1 cellular context compared by ENCODE assay signal in genomic region chr21:26105819-26106218, GRCh38.
TF ChIP-seq lines count a peak whose summit lies in the region.

No MANE protein-coding gene starts in this region.

TF ChIP-seq in WTC11, 78 proteins besides CTCF, POLR2A, EP300 and RAD21 (continued from another document):
- TF ChIP-seq, protein P1, sequence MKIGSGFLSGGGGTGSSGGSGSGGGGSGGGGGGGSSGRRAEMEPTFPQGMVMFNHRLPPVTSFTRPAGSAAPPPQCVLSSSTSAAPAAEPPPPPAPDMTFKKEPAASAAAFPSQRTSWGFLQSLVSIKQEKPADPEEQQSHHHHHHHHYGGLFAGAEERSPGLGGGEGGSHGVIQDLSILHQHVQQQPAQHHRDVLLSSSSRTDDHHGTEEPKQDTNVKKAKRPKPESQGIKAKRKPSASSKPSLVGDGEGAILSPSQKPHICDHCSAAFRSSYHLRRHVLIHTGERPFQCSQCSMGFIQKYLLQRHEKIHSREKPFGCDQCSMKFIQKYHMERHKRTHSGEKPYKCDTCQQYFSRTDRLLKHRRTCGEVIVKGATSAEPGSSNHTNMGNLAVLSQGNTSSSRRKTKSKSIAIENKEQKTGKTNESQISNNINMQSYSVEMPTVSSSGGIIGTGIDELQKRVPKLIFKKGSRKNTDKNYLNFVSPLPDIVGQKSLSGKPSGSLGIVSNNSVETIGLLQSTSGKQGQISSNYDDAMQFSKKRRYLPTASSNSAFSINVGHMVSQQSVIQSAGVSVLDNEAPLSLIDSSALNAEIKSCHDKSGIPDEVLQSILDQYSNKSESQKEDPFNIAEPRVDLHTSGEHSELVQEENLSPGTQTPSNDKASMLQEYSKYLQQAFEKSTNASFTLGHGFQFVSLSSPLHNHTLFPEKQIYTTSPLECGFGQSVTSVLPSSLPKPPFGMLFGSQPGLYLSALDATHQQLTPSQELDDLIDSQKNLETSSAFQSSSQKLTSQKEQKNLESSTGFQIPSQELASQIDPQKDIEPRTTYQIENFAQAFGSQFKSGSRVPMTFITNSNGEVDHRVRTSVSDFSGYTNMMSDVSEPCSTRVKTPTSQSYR (CRISPR knock-in tag; IDR thresholded peaks at IDR 0.05): no peak
- TF ChIP-seq TEAD4 (CRISPR knock-in tag; IDR thresholded peaks at IDR 0.05) (no peak), ZNF425 (CRISPR knock-in tag; conservative IDR thresholded peaks at IDR 0.05) (no peak), JUN (CRISPR knock-in tag; IDR thresholded peaks at IDR 0.05) (no peak), ATF1 (CRISPR knock-in tag; IDR thresholded peaks at IDR 0.05) (no peak), NR3C1 (CRISPR knock-in tag; conservative IDR thresholded peaks at IDR 0.05; ENCODE audit: low read depth) (no peak), SMAD3 (CRISPR knock-in tag; IDR thresholded peaks at IDR 0.05; ENCODE audit: borderline replicate concordance) (no peak), NFATC4 (CRISPR knock-in tag; IDR thresholded peaks at IDR 0.05) (no peak), PRRX2 (CRISPR knock-in tag; IDR thresholded peaks at IDR 0.05) (no peak), E2F5 (CRISPR knock-in tag; IDR thresholded peaks at IDR 0.05) (no peak), TEAD1 (CRISPR knock-in tag; IDR thresholded peaks at IDR 0.05) (no peak)
- TF ChIP-seq, protein P2, sequence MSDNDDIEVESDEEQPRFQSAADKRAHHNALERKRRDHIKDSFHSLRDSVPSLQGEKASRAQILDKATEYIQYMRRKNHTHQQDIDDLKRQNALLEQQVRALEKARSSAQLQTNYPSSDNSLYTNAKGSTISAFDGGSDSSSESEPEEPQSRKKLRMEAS (CRISPR knock-in tag; IDR thresholded peaks at IDR 0.05): no peak
- TF ChIP-seq, protein P3, sequence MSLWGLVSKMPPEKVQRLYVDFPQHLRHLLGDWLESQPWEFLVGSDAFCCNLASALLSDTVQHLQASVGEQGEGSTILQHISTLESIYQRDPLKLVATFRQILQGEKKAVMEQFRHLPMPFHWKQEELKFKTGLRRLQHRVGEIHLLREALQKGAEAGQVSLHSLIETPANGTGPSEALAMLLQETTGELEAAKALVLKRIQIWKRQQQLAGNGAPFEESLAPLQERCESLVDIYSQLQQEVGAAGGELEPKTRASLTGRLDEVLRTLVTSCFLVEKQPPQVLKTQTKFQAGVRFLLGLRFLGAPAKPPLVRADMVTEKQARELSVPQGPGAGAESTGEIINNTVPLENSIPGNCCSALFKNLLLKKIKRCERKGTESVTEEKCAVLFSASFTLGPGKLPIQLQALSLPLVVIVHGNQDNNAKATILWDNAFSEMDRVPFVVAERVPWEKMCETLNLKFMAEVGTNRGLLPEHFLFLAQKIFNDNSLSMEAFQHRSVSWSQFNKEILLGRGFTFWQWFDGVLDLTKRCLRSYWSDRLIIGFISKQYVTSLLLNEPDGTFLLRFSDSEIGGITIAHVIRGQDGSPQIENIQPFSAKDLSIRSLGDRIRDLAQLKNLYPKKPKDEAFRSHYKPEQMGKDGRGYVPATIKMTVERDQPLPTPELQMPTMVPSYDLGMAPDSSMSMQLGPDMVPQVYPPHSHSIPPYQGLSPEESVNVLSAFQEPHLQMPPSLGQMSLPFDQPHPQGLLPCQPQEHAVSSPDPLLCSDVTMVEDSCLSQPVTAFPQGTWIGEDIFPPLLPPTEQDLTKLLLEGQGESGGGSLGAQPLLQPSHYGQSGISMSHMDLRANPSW (CRISPR knock-in tag; conservative IDR thresholded peaks at IDR 0.05; ENCODE audit: low read depth): no peak
TF ChIP-seq in WTC11: peak in this region for 0.
